20 cellular contexts compared by ENCODE assay signal in the genomic region with DNA sequence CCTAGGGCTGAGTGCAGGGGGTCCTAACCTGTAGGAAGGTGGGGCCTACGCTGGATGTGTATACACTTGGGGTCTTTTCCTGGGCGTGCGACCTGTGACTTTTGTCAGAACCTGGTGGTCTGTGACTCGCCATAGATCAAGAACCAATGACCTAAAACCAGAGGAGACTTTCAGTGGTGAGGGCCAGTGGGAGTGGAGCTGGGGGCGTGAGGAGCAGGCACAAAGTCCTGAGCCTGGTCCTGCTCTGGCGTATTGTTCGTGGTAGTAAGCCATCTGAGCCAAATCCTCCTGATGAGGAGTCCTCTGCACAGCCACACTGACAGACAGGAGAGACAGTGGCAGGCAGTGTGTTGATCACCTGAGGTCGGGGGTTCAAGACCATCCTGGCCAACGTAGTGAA. TPM values are rescaled to one million over a fixed set of nuclear protein-coding genes. Genes with fewer than 3 reads are reported as not detected.
DNase-seq lines count a peak whose midpoint lies in the region; ATAC-seq and TF ChIP-seq lines count a peak whose summit lies in the region.
"Had no signal": no experiment of that assay in that cellular context is flagged by ENCODE, and none has a peak within 500 bp of the region (broad histone marks: within the 10 kb centered on the region; RNA-seq: fewer than 3 reads in every experiment).

No MANE protein-coding gene starts in this region.

- POLR2A ChIA-PET in activated CD4-positive, alpha-beta T cell treated with anti-CD3 and anti-CD28 coated beads for 36 hours (lab: Charles Lee): interaction anchor here (0.6 kb wide), 1 partner anchor 949 kb away, joined by 4 read pairs; no protein-coding TSS in a partner anchor
- POLR2A ChIA-PET in IMR-90 (lab: Charles Lee; ENCODE audit: unreplicated experiment): interaction anchor here (0.6 kb wide), 2 partner anchors 19 to 500 kb away, joined by 3 to 4 read pairs; no protein-coding TSS in a partner anchor
- POLR2A ChIA-PET in RWPE1 (lab: Yijun Ruan, JAX; ENCODE audit: low non-redundant PET): no interaction called here

- BruUV-seq in IMR-90 (replicated peaks; lab: Mats Ljungman, UMichigan): no TSS peak

- CTCF ChIA-PET in activated CD4-positive, alpha-beta T cell treated with anti-CD3 and anti-CD28 coated beads for 36 hours (lab: Charles Lee): interaction anchor here (0.7 to 3.0 kb wide), 4 partner anchors 11 to 179 kb away, joined by 3 to 13 read pairs (median 4); no protein-coding TSS in a partner anchor
- CTCF ChIA-PET in IMR-90 (lab: Yijun Ruan, JAX): no interaction called here
- CTCF ChIA-PET in RWPE1 (lab: Yijun Ruan, JAX): interaction anchor here (0.6 to 0.7 kb wide), 2 partner anchors 11 to 63 kb away, joined by 3 read pairs; no protein-coding TSS in a partner anchor

- no peak overlapping the region for H3K9ac ChIP-seq in IMR-90 (ENCODE audit: low read depth, low read length)
- H3K9ac ChIP-seq: SK-N-SH had no signal

- no peak overlapping the region for H3K18ac ChIP-seq in IMR-90 (ENCODE audit: low read depth, low read length)

- in situ Hi-C loops in IMR-90 (cut with MboI; ENCODE audit: low sequenced_read_pairs): no loop called here

- H3K4me3 Mint-ChIP-seq in activated CD4-positive, alpha-beta T cell treated with anti-CD3 and anti-CD28 coated beads for 36 hours: no peak overlapping the region
- no peak overlapping the region for H3K4me3 Mint-ChIP-seq in activated naive CD8-positive, alpha-beta T cell treated with anti-CD3 and anti-CD28 coated beads for 36 hours

- no peak overlapping the region for H4K5ac ChIP-seq in IMR-90 (ENCODE audit: low read depth, low read length)

- H3K27me3 ChIP-seq in IMR-90 (ENCODE audit: control insufficient read depth, insufficient read depth, low read length) (no peaks in the 10 kb centered on the region), neutrophil (no peaks in the 10 kb centered on the region)
- H3K27me3 ChIP-seq: right lobe of liver, thyroid gland had no signal

- no peaks in the 10 kb centered on the region for H3K9me3 Mint-ChIP-seq in activated CD4-positive, alpha-beta T cell treated with anti-CD3 and anti-CD28 coated beads for 36 hours (ENCODE audit: low read depth)
- peaks cover 2% of the 10 kb centered on the region for H3K9me3 Mint-ChIP-seq in activated naive CD8-positive, alpha-beta T cell treated with anti-CD3 and anti-CD28 coated beads for 36 hours

- intact Hi-C loops in activated CD4-positive, alpha-beta T cell treated with anti-CD3 and anti-CD28 coated beads for 36 hours (cut with DNase I, micrococcal nuclease): loop anchor here in 1 of 2 experiments (10.0 kb wide), 1 partner anchor 701 kb away; the partner anchor contains the start of genes LIPT1 and TSGA10
- intact Hi-C loops in IMR-90 (cut with micrococcal nuclease): no loop called here

- DNase-seq in activated CD4-positive, alpha-beta T cell treated with anti-CD3 and anti-CD28 coated beads for 36 hours: peak; percentile 7
- no peak for DNase-seq in activated CD4-positive, alpha-beta T cell treated with anti-CD3 and anti-CD28 coated beads for 4 hours
- no peak for DNase-seq in IMR-90
- DNase-seq in activated naive CD8-positive, alpha-beta T cell treated with anti-CD3 and anti-CD28 coated beads for 36 hours: no peak
- no peak for DNase-seq in AG08396 (ENCODE audit: low spot score)
- no peak for DNase-seq in RWPE1 (ENCODE audit: low spot score)
- DNase-seq: aorta; COR-L47; erythroblast; glutamatergic neuron; NCI-H1930; NCI-H526 treated with DMSO at 0.1 percent for 48 hours; right lobe of liver; SK-N-SH; stimulated activated CD4-positive, alpha-beta T cell treated with anti-CD3 and anti-CD28 coated beads, Interleukin-2, amount 100 ng/mL, for 48 hours; thyroid gland had no signal

- H3K27ac Mint-ChIP-seq in activated CD4-positive, alpha-beta T cell treated with anti-CD3 and anti-CD28 coated beads for 36 hours: peak overlapping the region; percentile 88
- H3K27ac Mint-ChIP-seq in activated naive CD8-positive, alpha-beta T cell treated with anti-CD3 and anti-CD28 coated beads for 36 hours: peak overlapping the region; percentile 89

- 100% methylated on average over 3 of the region's 9 CpGs; no CpG with 5 or more reads in 1 of the 2 experiments for WGBS in IMR-90 (ENCODE audit: extremely low coverage in 2 of 2, insufficient read length in 1 of 2), 2 experiments

- H2BK5ac ChIP-seq in IMR-90 (ENCODE audit: low read depth, low read length, poor library complexity, severe bottlenecking): no peak overlapping the region

- H3K36me3 ChIP-seq in IMR-90 (ENCODE audit: control insufficient read depth, insufficient read depth, low read length) (no peaks in the 10 kb centered on the region), neutrophil (no peaks in the 10 kb centered on the region)
- H3K36me3 ChIP-seq: right lobe of liver, thyroid gland had no signal

- H3K27ac ChIP-seq in IMR-90 (ENCODE audit: insufficient read depth, low read length) (no peak overlapping the region), neutrophil (peak overlapping the region; percentile 96), RWPE1 (no peak overlapping the region)
- H3K27ac ChIP-seq: right lobe of liver, thyroid gland had no signal

- H3K56ac ChIP-seq in IMR-90 (ENCODE audit: extremely low read depth, insufficient read depth, low read length): no peak overlapping the region

- dilution Hi-C loops in IMR-90 (cut with HindIII; ENCODE audit: low sequenced_read_pairs, unreplicated experiment): no loop called here

- H3K27me3 Mint-ChIP-seq in activated CD4-positive, alpha-beta T cell treated with anti-CD3 and anti-CD28 coated beads for 36 hours: no peaks in the 10 kb centered on the region
- H3K27me3 Mint-ChIP-seq in activated naive CD8-positive, alpha-beta T cell treated with anti-CD3 and anti-CD28 coated beads for 36 hours: no peaks in the 10 kb centered on the region

- H3K23ac ChIP-seq in IMR-90 (ENCODE audit: low read depth, low read length): no peak overlapping the region

- H2BK15ac ChIP-seq in IMR-90 (ENCODE audit: low read depth, low read length): no peak overlapping the region

- ATAC-seq in activated CD4-positive, alpha-beta T cell treated with anti-CD3 and anti-CD28 coated beads for 36 hours: no peak
- no peak for ATAC-seq in IMR-90 (ENCODE audit: low read depth)
- ATAC-seq in activated CD4-positive, CD25-positive, alpha-beta regulatory T cell treated with anti-CD3 and anti-CD28 coated beads, Interleukin-2, amount 50 U/mL, for 24 hours: no peak
- ATAC-seq: HCT116 had no signal

- no peak overlapping the region for H2AFZ ChIP-seq in IMR-90 (replicated peaks; ENCODE audit: low read length, poor library complexity)
- H2AFZ ChIP-seq: PC-9 had no signal

- TF ChIP-seq POLR2A in IMR-90 (IDR thresholded peaks at IDR 0.05; ENCODE audit: low read depth, low read length): no peak

- no peak for TF ChIP-seq CTCF in IMR-90 (conservative IDR thresholded peaks at IDR 0.05; ENCODE audit: low read depth, low read length)
- TF ChIP-seq CTCF in neutrophil (IDR thresholded peaks at IDR 0.05): no peak
- no peak for TF ChIP-seq CTCF in RWPE1 (conservative IDR thresholded peaks at IDR 0.05; ENCODE audit: low read depth)

- H4K8ac ChIP-seq in IMR-90 (ENCODE audit: low read depth in 2 of 2, low read length in 2 of 2): no peak overlapping the region

- H4K20me1 ChIP-seq in IMR-90 (ENCODE audit: insufficient read depth, low read length): peaks cover 54% of the 10 kb centered on the region

- no peak overlapping the region for H2BK120ac ChIP-seq in IMR-90 (ENCODE audit: low read depth, low read length)

- no peak overlapping the region for H3K14ac ChIP-seq in IMR-90 (replicated peaks; ENCODE audit: low read depth, low read length)

- no peak overlapping the region for H2AK9ac ChIP-seq in IMR-90 (replicated peaks; ENCODE audit: low read depth, low read length, poor library complexity)

- H3K9me3 ChIP-seq in IMR-90 (ENCODE audit: control insufficient read depth, insufficient read depth, low read length) (no peaks in the 10 kb centered on the region), neutrophil (no peaks in the 10 kb centered on the region)
- H3K9me3 ChIP-seq: right lobe of liver, SK-N-SH, thyroid gland had no signal

- peak overlapping the region; percentile 61; the same call in 1 of the 2 replicates for H2AK5ac ChIP-seq in IMR-90 (ENCODE audit: low read depth, low read length)

- H2BK20ac ChIP-seq in IMR-90 (ENCODE audit: low read depth, low read length): no peak overlapping the region

- H3K79me1 ChIP-seq in IMR-90 (ENCODE audit: low read depth in 1 of 2, low read length in 2 of 2): peaks cover 25 to 90% of the 10 kb centered on the region in 2 experiments

- H3K4ac ChIP-seq in IMR-90 (ENCODE audit: low read depth, low read length): no peak overlapping the region; the same call in 1 of the 2 replicates

- H3K4me1 ChIP-seq in IMR-90 (ENCODE audit: control insufficient read depth, insufficient read depth, low read length) (peaks cover 20% of the 10 kb centered on the region), neutrophil (ENCODE audit: control insufficient read depth in 1 of 2, insufficient read depth in 1 of 2, low read depth in 1 of 2, low read length in 1 of 2) (peaks cover 63 to 85% of the 10 kb centered on the region in 2 experiments)

- peaks cover 8% of the 10 kb centered on the region for H3K36me3 Mint-ChIP-seq in activated CD4-positive, alpha-beta T cell treated with anti-CD3 and anti-CD28 coated beads for 36 hours (ENCODE audit: low read depth)
- peaks cover 18% of the 10 kb centered on the region for H3K36me3 Mint-ChIP-seq in activated naive CD8-positive, alpha-beta T cell treated with anti-CD3 and anti-CD28 coated beads for 36 hours

- no peak for TF ChIP-seq RAD21 in IMR-90 (IDR thresholded peaks at IDR 0.05; ENCODE audit: low read length)

- H3K4me2 ChIP-seq in IMR-90 (ENCODE audit: low read depth, low read length): no peak overlapping the region
- H3K4me2 ChIP-seq: SK-N-SH had no signal

- peaks cover 32% of the 10 kb centered on the region for H3K9me1 ChIP-seq in IMR-90 (ENCODE audit: insufficient read depth, low read length)

- no peak overlapping the region for H4K91ac ChIP-seq in IMR-90 (ENCODE audit: insufficient read depth, low read depth, low read length)

- no peak overlapping the region for H3K4me3 ChIP-seq in IMR-90 (ENCODE audit: insufficient read depth, low read depth, low read length)
- peak overlapping the region in 1 of 2 experiments; percentile 55 for H3K4me3 ChIP-seq in neutrophil (ENCODE audit: low read depth in 1 of 2, low read length in 1 of 2)
- H3K4me3 ChIP-seq: PC-9, right lobe of liver, thyroid gland had no signal

- peaks cover 96% of the 10 kb centered on the region for H3K4me1 Mint-ChIP-seq in activated CD4-positive, alpha-beta T cell treated with anti-CD3 and anti-CD28 coated beads for 36 hours
- peaks cover 94% of the 10 kb centered on the region for H3K4me1 Mint-ChIP-seq in activated naive CD8-positive, alpha-beta T cell treated with anti-CD3 and anti-CD28 coated beads for 36 hours

TF ChIP-seq in IMR-90, 13 proteins besides CTCF, POLR2A, EP300 and RAD21 (continues in another document):
- TF ChIP-seq NFE2L2 (IDR thresholded peaks at IDR 0.05; ENCODE audit: low read depth, low read length): no peak

RNA-seq across cellular contexts. Expression of gene INPP4A, which starts 8.9 kb away (rescaled TPM):
- 10 to 100 TPM; 29.1 to 33.0 TPM for total RNA-seq in activated CD4-positive, alpha-beta T cell treated with anti-CD3 and anti-CD28 coated beads for 36 hours
- 22.8 and 27.1 TPM in 2 replicates for total RNA-seq in IMR-90 (2012; rRNA removed)
- polyA plus RNA-seq in IMR-90 (2012; rRNA removed): 14.5 and 16.5 TPM in 2 replicates
- polyA plus RNA-seq in IMR-90 (2012; cell fraction: cytosol; rRNA removed): 7.8 and 12.4 TPM in 2 replicates
- polyA plus RNA-seq in IMR-90 (2012; cell fraction: nucleus; rRNA removed; ENCODE audit: low replicate concordance): 35.0 and 41.6 TPM in 2 replicates
- total RNA-seq in activated naive CD8-positive, alpha-beta T cell treated with anti-CD3 and anti-CD28 coated beads for 36 hours: 10 to 100 TPM; 31.6 to 31.9 TPM
